9 cellular contexts compared by ENCODE assay signal in the genomic region with DNA sequence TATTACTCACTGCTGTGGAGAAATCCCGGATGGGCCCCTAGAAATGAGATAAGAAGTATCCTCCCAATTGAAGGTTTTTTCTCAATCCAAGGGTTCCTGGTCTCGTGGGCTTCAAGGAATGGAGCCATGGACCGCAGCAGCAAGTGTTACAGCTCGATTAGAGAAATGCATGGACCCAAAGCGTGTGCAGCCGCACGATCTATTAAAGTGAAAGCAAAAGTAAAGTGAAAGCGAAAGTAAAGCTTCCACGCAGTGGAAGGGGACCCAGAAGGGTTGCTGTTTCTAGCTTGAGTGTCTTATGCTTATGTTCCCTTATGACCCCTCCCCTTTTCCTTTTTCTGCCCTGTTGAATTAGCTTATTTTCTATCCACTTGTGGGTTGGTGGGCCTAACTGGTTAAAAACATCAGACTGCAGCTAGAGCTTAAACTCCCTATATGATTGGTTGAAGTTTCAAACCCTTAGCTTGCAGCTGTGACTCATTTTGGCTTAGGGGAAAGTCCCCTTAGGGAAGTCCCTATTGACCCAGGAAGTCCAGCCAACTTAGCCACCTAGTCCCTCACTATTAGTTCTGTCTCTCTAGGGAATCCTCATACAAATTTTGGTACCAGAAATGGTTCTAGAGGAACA.
A peak's percentile ranks its signal among the peaks of the same experiment; 100 is the strongest.
DNase-seq lines count a peak whose midpoint lies in the region; ATAC-seq and TF ChIP-seq lines count a peak whose summit lies in the region.
"Had no signal": no experiment of that assay in that cellular context is flagged by ENCODE, and none has a peak within 500 bp of the region (broad histone marks: within the 10 kb centered on the region; RNA-seq: fewer than 3 reads in every experiment).

No MANE protein-coding gene starts in this region.

- H3K4me3 ChIP-seq in GM06990 (replicated peaks; ENCODE audit: low read depth, low read length) (peak overlapping the region; percentile 82), lower leg skin (ENCODE audit: low read depth, poor library complexity, severe bottlenecking) (peak overlapping the region; percentile 28), thoracic aorta (peak overlapping the region; percentile 66), WERI-Rb-1 (ENCODE audit: low read depth, low read length) (no peak overlapping the region)
- H3K4me3 ChIP-seq: cardiac muscle cell had no signal

- TF ChIP-seq POLR2A in lower leg skin (IDR thresholded peaks at IDR 0.05) = no peak

- peak; percentile 59 for DNase-seq in GM06990 (ENCODE audit: extremely low read depth, insufficient read length)
- DNase-seq in RPMI7951 (ENCODE audit: low read depth) = peak; percentile 79
- no peak for DNase-seq in lower leg skin (ENCODE audit: low spot score in 2 of 2)
- no peak for DNase-seq in thoracic aorta (ENCODE audit: low spot score)
- DNase-seq in WERI-Rb-1 = no peak

- H3K9me3 Mint-ChIP-seq in IgD-negative memory B cell = peaks cover 0 to 5% (median 2%) of the 10 kb centered on the region in 3 donors
- no peaks in the 10 kb centered on the region for H3K9me3 Mint-ChIP-seq in activated naive CD4-positive, alpha-beta T cell treated with anti-CD3 and anti-CD28 coated beads, Interleukin-2, amount 50 U/mL, for 24 hours

- H3K27me3 ChIP-seq in GM06990 (replicated peaks; ENCODE audit: control insufficient read depth, insufficient read depth, low read length) = no peaks in the 10 kb centered on the region
- no peaks in the 10 kb centered on the region for H3K27me3 ChIP-seq in thoracic aorta (replicated peaks; ENCODE audit: insufficient read depth)
- no peaks in the 10 kb centered on the region for H3K27me3 ChIP-seq in WERI-Rb-1 (ENCODE audit: insufficient read depth, low read depth, severe bottlenecking)
- H3K27me3 ChIP-seq: cardiac muscle cell had no signal

- WGBS in lower leg skin, 2 donors = 74 to 80% methylated on average over 9 of the region's 9 CpGs

- peak overlapping the region; percentile 96 to 98 (median 96) for H3K4me3 Mint-ChIP-seq in IgD-negative memory B cell
- peak overlapping the region; percentile 88 for H3K4me3 Mint-ChIP-seq in activated naive CD4-positive, alpha-beta T cell treated with anti-CD3 and anti-CD28 coated beads, Interleukin-2, amount 50 U/mL, for 24 hours

- H3K27ac Mint-ChIP-seq in IgD-negative memory B cell = peak overlapping the region; percentile 84 to 97 (median 88)
- H3K27ac Mint-ChIP-seq in activated naive CD4-positive, alpha-beta T cell treated with anti-CD3 and anti-CD28 coated beads, Interleukin-2, amount 50 U/mL, for 24 hours = peak overlapping the region; percentile 94

- intact Hi-C loops in lower leg skin (cut with DNase I; ENCODE audit: low total_unique reads) = no loop called here

- peak; percentile 68 for ATAC-seq in GM21529 (IDR thresholded peaks at IDR 0.05; ENCODE audit: unreplicated experiment)
- no peak for ATAC-seq in thoracic aorta (ENCODE audit: insufficient number of reproducible peaks, low FRiP score, low read depth)

- no peaks in the 10 kb centered on the region for H3K4me1 ChIP-seq in thoracic aorta (ENCODE audit: control insufficient read depth in 1 of 2, low read depth in 2 of 2)

- H3K36me3 ChIP-seq in GM06990 (ENCODE audit: control insufficient read depth, insufficient read depth, low read length) (no peaks in the 10 kb centered on the region; the same call in 1 of the 2 replicates), thoracic aorta (no peaks in the 10 kb centered on the region), WERI-Rb-1 (no peaks in the 10 kb centered on the region)
- H3K36me3 ChIP-seq: cardiac muscle cell had no signal

- H3K27ac ChIP-seq in thoracic aorta (no peak overlapping the region), WERI-Rb-1 (no peak overlapping the region)
- H3K27ac ChIP-seq: cardiac muscle cell had no signal

- TF ChIP-seq CTCF in GM06990 (IDR thresholded peaks at IDR 0.05; ENCODE audit: insufficient read depth, low read length, poor library complexity, severe bottlenecking) (no peak), lower leg skin (IDR thresholded peaks at IDR 0.05) (no peak), thoracic aorta (IDR thresholded peaks at IDR 0.05) (no peak), WERI-Rb-1 (IDR thresholded peaks at IDR 0.05; ENCODE audit: low read depth, low read length) (no peak)

- H3K36me3 Mint-ChIP-seq in IgD-negative memory B cell = peaks cover 8% of the 10 kb centered on the region
- peaks cover 5% of the 10 kb centered on the region for H3K36me3 Mint-ChIP-seq in activated naive CD4-positive, alpha-beta T cell treated with anti-CD3 and anti-CD28 coated beads, Interleukin-2, amount 50 U/mL, for 24 hours

- H3K4me1 Mint-ChIP-seq in IgD-negative memory B cell = peaks cover 27 to 45% (median 41%) of the 10 kb centered on the region in 3 donors
- peaks cover 53% of the 10 kb centered on the region for H3K4me1 Mint-ChIP-seq in activated naive CD4-positive, alpha-beta T cell treated with anti-CD3 and anti-CD28 coated beads, Interleukin-2, amount 50 U/mL, for 24 hours

- H3K9me3 ChIP-seq in thoracic aorta = no peaks in the 10 kb centered on the region
- peaks cover 49% of the 10 kb centered on the region for H3K9me3 ChIP-seq in WERI-Rb-1 (ENCODE audit: severe bottlenecking)

- H3K27me3 Mint-ChIP-seq in IgD-negative memory B cell = no peaks in the 10 kb centered on the region
- H3K27me3 Mint-ChIP-seq in activated naive CD4-positive, alpha-beta T cell treated with anti-CD3 and anti-CD28 coated beads, Interleukin-2, amount 50 U/mL, for 24 hours = no peaks in the 10 kb centered on the region

Comparison
In these comparisons a context has a peak if more than half of its experiments do, and no peak if none do; other contexts are left out.
1. DNase-seq: peak in GM06990 (single experiment) and RPMI7951 (single experiment); none in lower leg skin (0 of 2), thoracic aorta (single experiment) and WERI-Rb-1 (single experiment).